Comparison of ENCODE assay signal across 15 cellular contexts in genomic region chr1:228939001-228939691, GRCh38.
DNase-seq lines count a peak whose midpoint lies in the region; ATAC-seq, FAIRE-seq and TF ChIP-seq lines count a peak whose summit lies in the region.
"Had no signal": no experiment of that assay in that cellular context is flagged by ENCODE, and none has a peak within 500 bp of the region (broad histone marks: within the 10 kb centered on the region; RNA-seq: fewer than 3 reads in every experiment).

No MANE protein-coding gene starts in this region.

- POLR2A ChIA-PET in activated CD4-positive, alpha-beta T cell treated with anti-CD3 and anti-CD28 coated beads, Interleukin-2, amount 10 ng/mL, durations not matched to agents 7 days and 5 days (lab: Charles Lee) = no interaction called here
- POLR2A ChIA-PET in activated CD4-positive, alpha-beta T cell treated with anti-CD3 and anti-CD28 coated beads for 36 hours (lab: Charles Lee) = no interaction called here
- POLR2A ChIA-PET in HEK293 (lab: Yijun Ruan, JAX) = no interaction called here

- H3K27me3 ChIP-seq in spleen (replicated peaks in 1 of 7) = no peaks in the 10 kb centered on the region
- H3K27me3 ChIP-seq: sigmoid colon had no signal

- no peak overlapping the region for H3K27ac ChIP-seq in HEK293 (ENCODE audit: extremely low read depth, low read depth, low read length)
- H3K27ac ChIP-seq in kidney (ENCODE audit: low read depth in 2 of 2, low read length in 2 of 2) = peak overlapping the region; percentile 56 to 70
- H3K27ac ChIP-seq in spleen = peak overlapping the region in 7 of 8 donors; percentile 3 to 83 (median 76)

- intact Hi-C loops in activated CD4-positive, alpha-beta T cell treated with anti-CD3 and anti-CD28 coated beads for 36 hours (cut with DNase I, micrococcal nuclease) = no loop called here
- intact Hi-C loops in kidney (cut with DNase I) (no loop called here), spleen (cut with DNase I; ENCODE audit: low total_unique reads) (no loop called here)

- peak overlapping the region; percentile 87 for H3K27ac Mint-ChIP-seq in activated CD4-positive, alpha-beta T cell treated with anti-CD3 and anti-CD28 coated beads, Interleukin-2, amount 10 ng/mL, durations not matched to agents 7 days and 5 days
- no peak overlapping the region for H3K27ac Mint-ChIP-seq in activated CD4-positive, alpha-beta T cell treated with anti-CD3 and anti-CD28 coated beads for 36 hours
- H3K27ac Mint-ChIP-seq: activated T-helper 1 cell treated with anti-CD3 and anti-CD28 coated beads, Interleukin-12 subunit alpha, Interleukin-12 subunit beta, Interleukin-2, Interleukin-4 antibody, amounts not matched to agents 30 ng/mL and 10 ng/mL and 1 ng/mL, durations not matched to agents 14 hours and 24 hours and 36 hours had no signal

- CTCF ChIA-PET in activated CD4-positive, alpha-beta T cell treated with anti-CD3 and anti-CD28 coated beads, Interleukin-2, amount 10 ng/mL, durations not matched to agents 7 days and 5 days (lab: Charles Lee) = interaction anchor here (0.5 kb wide), 1 partner anchor 31 kb away, joined by 3 read pairs; no protein-coding TSS in a partner anchor
- CTCF ChIA-PET in activated CD4-positive, alpha-beta T cell treated with anti-CD3 and anti-CD28 coated beads for 36 hours (lab: Charles Lee) = no interaction called here
- CTCF ChIA-PET in HEK293 (lab: Yijun Ruan, JAX) = interaction anchor here (0.6 to 1.4 kb wide), 4 partner anchors 16 to 288 kb away, joined by 3 to 4 read pairs (median 3); no protein-coding TSS in a partner anchor

- no peak overlapping the region for H3K4me3 Mint-ChIP-seq in activated CD4-positive, alpha-beta T cell treated with anti-CD3 and anti-CD28 coated beads, Interleukin-2, amount 10 ng/mL, durations not matched to agents 7 days and 5 days
- no peak overlapping the region for H3K4me3 Mint-ChIP-seq in activated CD4-positive, alpha-beta T cell treated with anti-CD3 and anti-CD28 coated beads for 36 hours
- H3K4me3 Mint-ChIP-seq: activated T-helper 1 cell treated with anti-CD3 and anti-CD28 coated beads, Interleukin-12 subunit alpha, Interleukin-12 subunit beta, Interleukin-2, Interleukin-4 antibody, amounts not matched to agents 30 ng/mL and 10 ng/mL and 1 ng/mL, durations not matched to agents 14 hours and 24 hours and 36 hours; stimulated activated naive B cell treated with anti-CD40 and anti-IgM and Interleukin-4, amounts not matched to agents 10 μg/mL and 1 μg/mL and 100 μg/mL, for 72 hours had no signal

- H3K9me3 Mint-ChIP-seq in activated CD4-positive, alpha-beta T cell treated with anti-CD3 and anti-CD28 coated beads, Interleukin-2, amount 10 ng/mL, durations not matched to agents 7 days and 5 days = no peaks in the 10 kb centered on the region
- H3K9me3 Mint-ChIP-seq in activated CD4-positive, alpha-beta T cell treated with anti-CD3 and anti-CD28 coated beads for 36 hours (ENCODE audit: low read depth) = no peaks in the 10 kb centered on the region
- H3K9me3 Mint-ChIP-seq: activated T-helper 1 cell treated with anti-CD3 and anti-CD28 coated beads, Interleukin-12 subunit alpha, Interleukin-12 subunit beta, Interleukin-2, Interleukin-4 antibody, amounts not matched to agents 30 ng/mL and 10 ng/mL and 1 ng/mL, durations not matched to agents 14 hours and 24 hours and 36 hours; stimulated activated naive B cell treated with anti-CD40 and anti-IgM and Interleukin-4, amounts not matched to agents 10 μg/mL and 1 μg/mL and 100 μg/mL, for 72 hours had no signal

- TF ChIP-seq CTCF in HEK293 (tag by site-specific recombination; IDR thresholded peaks at IDR 0.05) (no peak), kidney (IDR thresholded peaks at IDR 0.05; ENCODE audit: borderline replicate concordance, extremely low read depth, insufficient read depth) (no peak), spleen (IDR thresholded peaks at IDR 0.05 in 8 of 11, conservative IDR thresholded peaks at IDR 0.05 in 3 of 11) (no peak)

- peaks cover 40% of the 10 kb centered on the region for H3K4me1 Mint-ChIP-seq in activated CD4-positive, alpha-beta T cell treated with anti-CD3 and anti-CD28 coated beads, Interleukin-2, amount 10 ng/mL, durations not matched to agents 7 days and 5 days
- H3K4me1 Mint-ChIP-seq in activated CD4-positive, alpha-beta T cell treated with anti-CD3 and anti-CD28 coated beads for 36 hours = peaks cover 33% of the 10 kb centered on the region

- no peak for FAIRE-seq in kidney (lab: Jason Lieb, UNC)

- TF ChIP-seq POLR2A in spleen (IDR thresholded peaks at IDR 0.05) = no peak

- 79 to 93% (median 88%) methylated on average over 6 of the region's 6 CpGs for WGBS in spleen, 5 donors

- DNase-seq in activated CD4-positive, alpha-beta T cell treated with anti-CD3 and anti-CD28 coated beads, Interleukin-2, amount 10 ng/mL, durations not matched to agents 7 days and 5 days = no peak
- no peak for DNase-seq in activated CD4-positive, alpha-beta T cell treated with anti-CD3 and anti-CD28 coated beads for 36 hours
- DNase-seq in kidney (no peak), spleen (no peak), NCI-H1092 (lab: John Stamatoyannopoulos, UW) (no peak)
- DNase-seq: activated CD4-positive, alpha-beta T cell treated with anti-CD3 and anti-CD28 coated beads for 4 hours; HCEC 1CT; IMR-90; SHP77 treated with DMSO at 0.1 percent for 48 hours; sigmoid colon; stimulated activated naive B cell treated with anti-CD40 and anti-IgM and Interleukin-4, amounts not matched to agents 10 μg/mL and 1 μg/mL and 100 μg/mL, for 72 hours had no signal

- H3K4me1 ChIP-seq in HEK293 (ENCODE audit: control insufficient read depth, insufficient read depth, low read length) = peaks cover 7% of the 10 kb centered on the region
- H3K4me1 ChIP-seq in kidney (ENCODE audit: control insufficient read depth in 1 of 2, insufficient read depth in 1 of 2, low read depth in 1 of 2, low read length in 2 of 2) = peaks cover 4 to 21% of the 10 kb centered on the region in 2 donors
- peaks cover 8 to 72% (median 34%) of the 10 kb centered on the region in 6 donors for H3K4me1 ChIP-seq in spleen

- H3K4me3 ChIP-seq in HEK293 (ENCODE audit: low read depth, low read length) = no peak overlapping the region
- H3K4me3 ChIP-seq in kidney (ENCODE audit: low read length in 2 of 2) = no peak overlapping the region
- H3K4me3 ChIP-seq in spleen = no peak overlapping the region
- H3K4me3 ChIP-seq: sigmoid colon had no signal

- no peaks in the 10 kb centered on the region for H3K36me3 Mint-ChIP-seq in activated CD4-positive, alpha-beta T cell treated with anti-CD3 and anti-CD28 coated beads, Interleukin-2, amount 10 ng/mL, durations not matched to agents 7 days and 5 days (ENCODE audit: low read depth)
- no peaks in the 10 kb centered on the region for H3K36me3 Mint-ChIP-seq in activated CD4-positive, alpha-beta T cell treated with anti-CD3 and anti-CD28 coated beads for 36 hours (ENCODE audit: low read depth)
- H3K36me3 Mint-ChIP-seq: stimulated activated naive B cell treated with anti-CD40 and anti-IgM and Interleukin-4, amounts not matched to agents 10 μg/mL and 1 μg/mL and 100 μg/mL, for 72 hours had no signal

- no peaks in the 10 kb centered on the region for H3K27me3 Mint-ChIP-seq in activated CD4-positive, alpha-beta T cell treated with anti-CD3 and anti-CD28 coated beads, Interleukin-2, amount 10 ng/mL, durations not matched to agents 7 days and 5 days
- H3K27me3 Mint-ChIP-seq in activated CD4-positive, alpha-beta T cell treated with anti-CD3 and anti-CD28 coated beads for 36 hours = no peaks in the 10 kb centered on the region

- no peaks in the 10 kb centered on the region for H3K36me3 ChIP-seq in HEK293 (ENCODE audit: control insufficient read depth in 2 of 2, insufficient read depth in 1 of 2, low read length in 2 of 2)
- no peaks in the 10 kb centered on the region for H3K36me3 ChIP-seq in kidney (ENCODE audit: control insufficient read depth in 1 of 2, insufficient read depth in 2 of 2, low read length in 2 of 2)
- no peaks in the 10 kb centered on the region for H3K36me3 ChIP-seq in spleen
- H3K36me3 ChIP-seq: sigmoid colon had no signal

- H3K9me3 ChIP-seq in HEK293 (ENCODE audit: control insufficient read depth, insufficient read depth, low read depth, low read length) = no peaks in the 10 kb centered on the region
- no peaks in the 10 kb centered on the region for H3K9me3 ChIP-seq in kidney (ENCODE audit: control insufficient read depth in 1 of 2, low read length in 2 of 2)
- no peaks in the 10 kb centered on the region for H3K9me3 ChIP-seq in spleen
- H3K9me3 ChIP-seq: sigmoid colon had no signal

- ATAC-seq in activated CD4-positive, alpha-beta T cell treated with anti-CD3 and anti-CD28 coated beads for 36 hours = no peak
- ATAC-seq in HG02938 (IDR thresholded peaks at IDR 0.05; ENCODE audit: unreplicated experiment) (no peak), SK-N-SH treated with all-trans-retinoic acid at 6 μM for 48 hours (no peak)

- no peak overlapping the region for H3K9ac ChIP-seq in kidney (ENCODE audit: low read length in 2 of 2)

TF ChIP-seq in HEK293, 187 proteins besides CTCF, POLR2A, EP300 and RAD21:
- TF ChIP-seq KLF7 (tag by site-specific recombination; IDR thresholded peaks at IDR 0.05; ENCODE audit: borderline replicate concordance) (no peak), ZIC2 (tag by site-specific recombination; IDR thresholded peaks at IDR 0.05) (peak; percentile 92)

TF ChIP-seq in SK-N-SH treated with all-trans-retinoic acid at 6 μM for 48 hours, 23 proteins besides CTCF, POLR2A, EP300 and RAD21 (continues in another document):
- TF ChIP-seq PPARA (CRISPR knock-in tag; IDR thresholded peaks at IDR 0.05; ENCODE audit: borderline replicate concordance) = no peak
- no peak for TF ChIP-seq TSHZ2 (CRISPR knock-in tag; IDR thresholded peaks at IDR 0.05)
